In the genomic region with DNA sequence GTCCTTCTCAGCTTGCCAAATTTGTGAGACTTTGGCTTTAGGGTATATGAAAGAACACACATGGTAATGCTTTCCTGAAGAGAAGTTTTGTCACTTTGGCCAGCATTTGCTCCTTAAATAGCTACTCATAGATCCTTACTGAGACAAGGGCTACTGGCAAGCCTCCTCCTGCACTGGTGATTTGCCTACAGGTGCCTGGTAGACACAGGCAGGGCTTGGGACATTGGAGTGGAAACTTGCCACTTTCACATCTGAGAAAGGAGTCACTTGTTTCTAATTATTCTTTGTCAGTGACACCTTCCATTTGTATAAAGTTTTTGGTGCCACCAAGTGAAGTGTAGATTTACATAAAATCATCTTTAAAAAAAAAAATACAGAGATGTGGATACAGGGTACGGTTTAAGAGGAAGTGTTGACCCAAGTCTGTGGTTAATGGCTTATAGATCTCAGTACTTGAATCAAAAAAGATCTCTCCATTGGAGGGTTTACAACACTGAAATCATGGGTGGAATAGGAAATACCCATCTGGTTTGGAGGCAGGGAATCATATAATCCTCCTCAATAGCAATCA, we compare ENCODE assay signal across 20 cellular contexts.
"Had no signal": no experiment of that assay in that cellular context is flagged by ENCODE, and none has a peak within 500 bp of the region (broad histone marks: within the 10 kb centered on the region; RNA-seq: fewer than 3 reads in every experiment).

No MANE protein-coding gene starts in this region.

- H3K9ac ChIP-seq: neural progenitor cell had no signal

- H3K27me3 ChIP-seq: body of pancreas, right atrium auricular region, tibial artery had no signal

- H3K4me3 ChIP-seq: body of pancreas, mucosa of descending colon, neural progenitor cell, prostate gland, right atrium auricular region, tibial artery had no signal

- H3K9me3 ChIP-seq: body of pancreas, prostate gland had no signal

- H2AFZ ChIP-seq: neural progenitor cell had no signal

- H3K4me1 ChIP-seq: body of pancreas, neural progenitor cell, prostate gland, right atrium auricular region had no signal

- H3K4me2 ChIP-seq: neural progenitor cell had no signal

- ATAC-seq: activated CD8-positive, alpha-beta T cell treated with anti-CD3 and anti-CD28 coated beads for 36 hours; body of pancreas; effector memory CD8-positive, alpha-beta T cell; mucosa of descending colon had no signal

- DNase-seq: activated B cell treated with CpG ODN at 0.5 μM for 24 hours; activated CD4-positive, alpha-beta T cell treated with anti-CD3 and anti-CD28 coated beads for 4 hours; activated CD8-positive, alpha-beta T cell treated with anti-CD3 and anti-CD28 coated beads for 36 hours; activated naive CD4-positive, alpha-beta T cell treated with Interleukin-2 at 50 U/mL for 16 hours; activated naive CD8-positive, alpha-beta T cell treated with anti-CD3 and anti-CD28 coated beads, Interleukin-2, amount 10 ng/mL, durations not matched to agents 7 days and 5 days; activated T-cell treated with anti-CD3 and anti-CD28 coated beads, Interleukin-2, amount 50 U/mL, for 1 hour; body of pancreas; effector memory CD8-positive, alpha-beta T cell; immature natural killer cell; kidney glomerular epithelial cell; mucosa of descending colon; naive B cell; stimulated activated CD4-positive, alpha-beta T cell treated with anti-CD3 and anti-CD28 coated beads, Interleukin-12 subunit alpha, Interleukin-12 subunit beta, amount 100 ng/mL, for 4 hours; stimulated activated CD4-positive, alpha-beta T cell treated with anti-CD3 and anti-CD28 coated beads, Interleukin-1b, Interleukin-23, amount 100 ng/mL, for 48 hours; stimulated activated CD8-positive, alpha-beta memory T cell treated with anti-CD3 and anti-CD28 coated beads, Interleukin-4, amount 100 ng/mL, for 48 hours; stimulated activated naive CD4-positive, alpha-beta T cell treated with Interleukin-2 at 50 U/mL for 16 hours; tibial artery had no signal

- H3K27ac ChIP-seq: body of pancreas, neural progenitor cell, prostate gland, right atrium auricular region, tibial artery had no signal

- H3K36me3 ChIP-seq: neural progenitor cell, prostate gland, right atrium auricular region, tibial artery had no signal
